15 cellular contexts compared by ENCODE assay signal in genomic region chr1:112524251-112524650, GRCh38. TPM values are rescaled to one million over a fixed set of nuclear protein-coding genes. Genes with fewer than 3 reads are reported as not detected.
DNase-seq lines count a peak whose midpoint lies in the region; ATAC-seq and TF ChIP-seq lines count a peak whose summit lies in the region.
"Had no signal": no experiment of that assay in that cellular context is flagged by ENCODE, and none has a peak within 500 bp of the region (broad histone marks: within the 10 kb centered on the region; RNA-seq: fewer than 3 reads in every experiment).

No MANE protein-coding gene starts in this region.

- H3K9me3 ChIP-seq in psoas muscle (no peaks in the 10 kb centered on the region), left lung (no peaks in the 10 kb centered on the region)

- H3K4me1 ChIP-seq in psoas muscle (no peaks in the 10 kb centered on the region), left lung (no peaks in the 10 kb centered on the region)

- H3K36me3 Mint-ChIP-seq in HFFc6 (ENCODE audit: low read depth), result peaks cover 25% of the 10 kb centered on the region
- H3K36me3 Mint-ChIP-seq in type B pancreatic cell, result peaks cover 17% of the 10 kb centered on the region

- no peak overlapping the region for H3K27ac ChIP-seq in psoas muscle
- H3K27ac ChIP-seq in left lung, result no peak overlapping the region

- ATAC-seq in psoas muscle (no peak), left lung (no peak), GM21576 (IDR thresholded peaks at IDR 0.05; ENCODE audit: unreplicated experiment) (no peak)
- ATAC-seq: activated CD8-positive, alpha-beta T cell treated with anti-CD3 and anti-CD28 coated beads for 36 hours; HepG2 had no signal

- no peaks in the 10 kb centered on the region for H3K9me3 Mint-ChIP-seq in HFFc6
- no peaks in the 10 kb centered on the region for H3K9me3 Mint-ChIP-seq in type B pancreatic cell
- H3K9me3 Mint-ChIP-seq: activated CD8-positive, alpha-beta T cell treated with anti-CD3 and anti-CD28 coated beads for 36 hours; stimulated activated naive CD8-positive, alpha-beta T cell treated with anti-CD3 and anti-CD28 coated beads, Interleukin-15, Interleukin-2, amounts not matched to agents 100 ng/mL and 50 ng/mL, for 24 hours had no signal

- in situ Hi-C loops in astrocyte of the spinal cord (cut with HindIII; ENCODE audit: low sequenced_read_pairs), result no loop called here

- no peak for TF ChIP-seq CTCF in HFFc6 (IDR thresholded peaks at IDR 0.05)
- no peak for TF ChIP-seq CTCF in astrocyte of the spinal cord (IDR thresholded peaks at IDR 0.05; ENCODE audit: low read depth, low read length)
- TF ChIP-seq CTCF in type B pancreatic cell (conservative IDR thresholded peaks at IDR 0.05), result no peak
- TF ChIP-seq CTCF in psoas muscle (IDR thresholded peaks at IDR 0.05), result no peak
- TF ChIP-seq CTCF in left lung (IDR thresholded peaks at IDR 0.05), result no peak

- WGBS in psoas muscle, 3 donors, result 40 to 56% (median 46%) methylated on average over 8 of the region's 8 CpGs

- H3K4me3 ChIP-seq in astrocyte of the spinal cord (ENCODE audit: low read depth, low read length), result no peak overlapping the region
- H3K4me3 ChIP-seq in psoas muscle, result no peak overlapping the region
- H3K4me3 ChIP-seq in left lung, result no peak overlapping the region

- peak; percentile 41 for DNase-seq in HFFc6
- DNase-seq in astrocyte of the spinal cord (ENCODE audit: low read depth, low spot score), result peak; percentile 89
- DNase-seq in iPS-NIHi7 (ENCODE audit: extremely low spot score), result peak; percentile 76
- DNase-seq in type B pancreatic cell (ENCODE audit: extremely low spot score, unreplicated experiment), result no peak
- DNase-seq in activated T-cell treated with anti-CD3 and anti-CD28 coated beads for 4 hours, result no peak
- no peak for DNase-seq in psoas muscle
- DNase-seq in left lung, result no peak
- DNase-seq: activated CD8-positive, alpha-beta T cell treated with anti-CD3 and anti-CD28 coated beads for 36 hours; activated gamma-delta T cell; GF-D8; NCI-H1105 had no signal

- H3K36me3 ChIP-seq in psoas muscle (ENCODE audit: insufficient read depth in 1 of 2, low read depth in 1 of 2), result peaks cover 0 to 63% of the 10 kb centered on the region in 2 donors
- peaks cover 0 to 27% of the 10 kb centered on the region in 2 donors for H3K36me3 ChIP-seq in left lung

- H3K27me3 Mint-ChIP-seq in HFFc6 (ENCODE audit: insufficient read depth), result peaks cover 3% of the 10 kb centered on the region; the same call in 1 of the 2 replicates
- no peaks in the 10 kb centered on the region for H3K27me3 Mint-ChIP-seq in type B pancreatic cell
- H3K27me3 Mint-ChIP-seq: activated CD8-positive, alpha-beta T cell treated with anti-CD3 and anti-CD28 coated beads for 36 hours; stimulated activated naive CD8-positive, alpha-beta T cell treated with anti-CD3 and anti-CD28 coated beads, Interleukin-15, Interleukin-2, amounts not matched to agents 100 ng/mL and 50 ng/mL, for 24 hours had no signal

- H3K4me3 Mint-ChIP-seq in HFFc6, result peak overlapping the region; percentile 51
- no peak overlapping the region for H3K4me3 Mint-ChIP-seq in type B pancreatic cell
- H3K4me3 Mint-ChIP-seq: activated CD8-positive, alpha-beta T cell treated with anti-CD3 and anti-CD28 coated beads for 36 hours; stimulated activated naive CD8-positive, alpha-beta T cell treated with anti-CD3 and anti-CD28 coated beads, Interleukin-15, Interleukin-2, amounts not matched to agents 100 ng/mL and 50 ng/mL, for 24 hours had no signal

- no peaks in the 10 kb centered on the region for H3K27me3 ChIP-seq in psoas muscle (ENCODE audit: insufficient read depth in 3 of 3, low read length in 2 of 3)
- H3K27me3 ChIP-seq in left lung, result no peaks in the 10 kb centered on the region

- intact Hi-C loops in psoas muscle (cut with DNase I), result no loop called here
- intact Hi-C loops in left lung (cut with DNase I), result no loop called here

- H3K4me1 Mint-ChIP-seq in HFFc6 (ENCODE audit: low read depth), result peaks cover 92% of the 10 kb centered on the region
- peaks cover 43% of the 10 kb centered on the region for H3K4me1 Mint-ChIP-seq in type B pancreatic cell (ENCODE audit: unreplicated experiment)

- H3K27ac Mint-ChIP-seq in HFFc6, result peak overlapping the region; percentile 85
- peak overlapping the region; percentile 34 for H3K27ac Mint-ChIP-seq in type B pancreatic cell
- H3K27ac Mint-ChIP-seq: activated CD8-positive, alpha-beta T cell treated with anti-CD3 and anti-CD28 coated beads for 36 hours; stimulated activated naive CD8-positive, alpha-beta T cell treated with anti-CD3 and anti-CD28 coated beads, Interleukin-15, Interleukin-2, amounts not matched to agents 100 ng/mL and 50 ng/mL, for 24 hours had no signal

RNA-seq across cellular contexts. Expression of gene WNT2B, which starts 15.5 kb away (rescaled TPM):
- total RNA-seq in HFFc6 (2021; fragmentation: NEBNext Ultra II Directional; extraction: Animal tissue kit (Norgen Biotek cat#: 25700)), result 1 to 10 TPM; 1.9 to 3.8 (median 3.5) TPM
- total RNA-seq in type B pancreatic cell (ENCODE audit: low replicate concordance), result 2.7 and 41.0 TPM in 2 replicates
- total RNA-seq in psoas muscle, result under 1 TPM; 0.32 to 0.86 (median 0.43) TPM
- polyA plus RNA-seq in psoas muscle, result under 1 TPM; 0.18 to 0.40 (median 0.39) TPM
- 1 to 10 TPM; 4.5 to 5.3 TPM for total RNA-seq in left lung
- total RNA-seq: activated CD8-positive, alpha-beta T cell treated with anti-CD3 and anti-CD28 coated beads for 36 hours; RPMI7951 had no signal

Comparison
In these comparisons a context has a peak if more than half of its experiments do, and no peak if none do; other contexts are left out.
1. DNase-seq: peak in HFFc6 (single experiment), astrocyte of the spinal cord (single experiment) and iPS-NIHi7 (single experiment); none in type B pancreatic cell (single experiment), activated T-cell treated with anti-CD3 and anti-CD28 coated beads for 4 hours (single experiment), psoas muscle (0 of 2) and left lung (0 of 2).